In genomic region chr10:71235808-71236207, GRCh38 we compare ENCODE assay signal across 3 cellular contexts.
TF ChIP-seq lines count a peak whose summit lies in the region.

No MANE protein-coding gene starts in this region.

TF ChIP-seq in SK-N-SH, 30 proteins besides CTCF, POLR2A, EP300 and RAD21 (continued from another document):
- TF ChIP-seq ELF1 (IDR thresholded peaks at IDR 0.05) (no peak), YY1 (IDR thresholded peaks at IDR 0.05; ENCODE audit: low read depth) (no peak), CHD2 (IDR thresholded peaks at IDR 0.05; ENCODE audit: low read length, partially characterized antibody) (no peak)

TF ChIP-seq in SK-N-SH treated with all-trans-retinoic acid at 6 μM for 48 hours, 23 proteins besides CTCF, POLR2A, EP300 and RAD21:
- no peak for TF ChIP-seq PATZ1 (CRISPR knock-in tag; IDR thresholded peaks at IDR 0.05; ENCODE audit: borderline replicate concordance)

TF ChIP-seq in HEK293T, 16 proteins besides CTCF, POLR2A, EP300 and RAD21 (continued from another document):
- TF ChIP-seq HDGF (IDR thresholded peaks at IDR 0.05; ENCODE audit: borderline replicate concordance) (no peak), FOXA1 (IDR thresholded peaks at IDR 0.05) (no peak), L3MBTL2 (conservative IDR thresholded peaks at IDR 0.05) (no peak), SP1 (IDR thresholded peaks at IDR 0.05) (no peak), ELF4 (IDR thresholded peaks at IDR 0.05) (no peak), ZNF384 (IDR thresholded peaks at IDR 0.05) (no peak), LEF1 (IDR thresholded peaks at IDR 0.05; ENCODE audit: borderline replicate concordance) (no peak), TARDBP (IDR thresholded peaks at IDR 0.05) (no peak)
